ENCODE assay signal across 8 cellular contexts in the genomic region with DNA sequence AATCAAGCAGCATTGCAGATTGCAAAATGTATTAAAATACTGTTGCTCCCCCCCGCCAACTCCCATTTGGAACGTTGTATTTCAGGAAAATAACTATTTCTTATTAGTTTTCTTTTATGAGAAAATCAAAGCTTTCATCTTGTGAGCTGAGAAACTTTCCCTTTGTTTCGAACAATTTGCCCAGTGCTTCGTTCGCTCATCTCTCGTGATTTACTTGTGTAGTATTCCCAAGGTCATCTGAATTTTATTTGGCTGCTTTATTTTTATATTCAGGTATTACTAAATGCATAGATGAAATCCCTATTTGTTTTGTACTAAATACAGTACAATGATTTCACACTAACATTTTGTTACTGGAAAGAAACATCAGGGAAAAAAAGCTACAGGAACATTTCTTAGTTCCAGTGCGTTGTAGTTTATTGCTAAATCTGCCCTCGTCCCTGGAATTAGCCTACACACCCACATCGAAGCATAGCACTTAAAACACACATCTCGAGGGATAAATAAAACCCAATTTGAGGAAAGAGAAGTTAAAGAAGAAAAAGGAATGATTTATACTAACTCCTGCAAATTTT. TPM values are rescaled to one million over a fixed set of nuclear protein-coding genes. Genes with fewer than 3 reads are reported as not detected.
DNase-seq lines count a peak whose midpoint lies in the region; ATAC-seq and TF ChIP-seq lines count a peak whose summit lies in the region.

No MANE protein-coding gene starts in this region.

- TF ChIP-seq CTCF in foreskin fibroblast (IDR thresholded peaks at IDR 0.05; ENCODE audit: low read depth, low read length) = no peak
- no peak for TF ChIP-seq CTCF in prostate gland (IDR thresholded peaks at IDR 0.05)

- H3K27ac ChIP-seq in prostate gland = peak overlapping the region; percentile 91 to 97

- intact Hi-C loops in activated CD4-positive, alpha-beta T cell treated with anti-CD3 and anti-CD28 coated beads, Interleukin-2, amount 10 ng/mL, durations not matched to agents 24 days and 14 days (cut with micrococcal nuclease) = loop anchor here (1.0 to 2.0 kb wide), 9 partner anchors 17 to 759 kb away; a partner anchor contains a TSS
- intact Hi-C loops in prostate gland (cut with DNase I) = loop anchor here (1.0 to 5.0 kb wide), 2 partner anchors 86 to 228 kb away; a partner anchor contains a TSS

- no peaks in the 10 kb centered on the region for H3K9me3 Mint-ChIP-seq in activated CD4-positive, alpha-beta T cell treated with anti-CD3 and anti-CD28 coated beads, Interleukin-2, amount 10 ng/mL, durations not matched to agents 24 days and 14 days
- no peaks in the 10 kb centered on the region for H3K9me3 Mint-ChIP-seq in T-cell

- CTCF ChIA-PET in T-cell (lab: Charles Lee) = interaction anchor here in 1 of 2 donors (0.6 to 2.7 kb wide), 6 partner anchors 40 to 758 kb away, joined by 3 to 7 read pairs (median 4); a partner anchor contains a TSS

- peaks cover 21% of the 10 kb centered on the region for H3K4me1 Mint-ChIP-seq in activated CD4-positive, alpha-beta T cell treated with anti-CD3 and anti-CD28 coated beads, Interleukin-2, amount 10 ng/mL, durations not matched to agents 24 days and 14 days
- H3K4me1 Mint-ChIP-seq in T-cell = peaks cover 18 to 28% (median 26%) of the 10 kb centered on the region in 3 donors

- H3K27me3 Mint-ChIP-seq in activated CD4-positive, alpha-beta T cell treated with anti-CD3 and anti-CD28 coated beads, Interleukin-2, amount 10 ng/mL, durations not matched to agents 24 days and 14 days = peaks cover 16% of the 10 kb centered on the region
- H3K27me3 Mint-ChIP-seq in T-cell = peaks cover 0 to 4% of the 10 kb centered on the region in 2 donors

- no peaks in the 10 kb centered on the region for H3K4me1 ChIP-seq in prostate gland (replicated peaks)

- H3K4me3 Mint-ChIP-seq in activated CD4-positive, alpha-beta T cell treated with anti-CD3 and anti-CD28 coated beads, Interleukin-2, amount 10 ng/mL, durations not matched to agents 24 days and 14 days = peak overlapping the region; percentile 84
- H3K4me3 Mint-ChIP-seq in T-cell = peak overlapping the region; percentile 82 to 87 (median 83)

- H3K27ac Mint-ChIP-seq in activated CD4-positive, alpha-beta T cell treated with anti-CD3 and anti-CD28 coated beads, Interleukin-2, amount 10 ng/mL, durations not matched to agents 24 days and 14 days = peak overlapping the region; percentile 92
- peak overlapping the region; percentile 93 to 96 for H3K27ac Mint-ChIP-seq in T-cell

- under 1% methylated on average over 10 of the region's 10 CpGs for WGBS in prostate gland

- H3K27me3 ChIP-seq in prostate gland (replicated peaks; ENCODE audit: insufficient read depth) = no peaks in the 10 kb centered on the region

- TF ChIP-seq POLR2A in prostate gland (IDR thresholded peaks at IDR 0.05) = no peak

- H3K4me3 ChIP-seq in foreskin fibroblast (ENCODE audit: low read depth in 1 of 2, low read length in 2 of 2) = peak overlapping the region; percentile 50 to 66
- H3K4me3 ChIP-seq in prostate gland = peak overlapping the region; percentile 68 to 71

- DNase-seq in activated CD4-positive, alpha-beta T cell treated with anti-CD3 and anti-CD28 coated beads, Interleukin-2, amount 10 ng/mL, durations not matched to agents 24 days and 14 days = no peak
- no peak for DNase-seq in activated CD4-positive, alpha-beta T cell treated with anti-CD3 and anti-CD28 coated beads, Interleukin-2, amount 50 U/mL, for 1 hour
- DNase-seq in T-cell = no peak
- peak in 1 of 2 donors; percentile 39 for DNase-seq in foreskin fibroblast
- DNase-seq in prostate gland (ENCODE audit: low spot score) = no peak

- POLR2A ChIA-PET in T-cell (lab: Charles Lee) = interaction anchor here (0.6 to 3.4 kb wide), 5 partner anchors 9 to 110 kb away, joined by 3 to 14 read pairs (median 7); no protein-coding TSS in a partner anchor

- no peaks in the 10 kb centered on the region for H3K36me3 ChIP-seq in prostate gland

- ATAC-seq in T-cell (replicated peaks in 1 of 4) (no peak), HG03097 (IDR thresholded peaks at IDR 0.05; ENCODE audit: low FRiP score, unreplicated experiment) (no peak), HG03460 (IDR thresholded peaks at IDR 0.05; ENCODE audit: unreplicated experiment) (no peak), GM21367 (IDR thresholded peaks at IDR 0.05; ENCODE audit: unreplicated experiment) (no peak)

- H3K36me3 Mint-ChIP-seq in activated CD4-positive, alpha-beta T cell treated with anti-CD3 and anti-CD28 coated beads, Interleukin-2, amount 10 ng/mL, durations not matched to agents 24 days and 14 days (ENCODE audit: low read depth) = peaks cover 2% of the 10 kb centered on the region
- H3K36me3 Mint-ChIP-seq in T-cell = no peaks in the 10 kb centered on the region

- no peaks in the 10 kb centered on the region for H3K9me3 ChIP-seq in prostate gland

RNA-seq across cellular contexts. Expression of a gene that starts 12.0 kb away (rescaled TPM):
- not detected in 2 replicates for total RNA-seq in activated CD4-positive, alpha-beta T cell treated with anti-CD3 and anti-CD28 coated beads, Interleukin-2, amount 10 ng/mL, durations not matched to agents 24 days and 14 days
- not detected for total RNA-seq in T-cell
- 1 to 10 TPM in 1 of 2 donors, not detected in 1; 1.8 TPM for total RNA-seq in prostate gland
